8 cellular contexts compared by ENCODE assay signal in genomic region chr9:109440797-109441287, GRCh38. TPM values are rescaled to one million over a fixed set of nuclear protein-coding genes. Genes with fewer than 3 reads are reported as not detected.
DNase-seq lines count a peak whose midpoint lies in the region; ATAC-seq, FAIRE-seq and TF ChIP-seq lines count a peak whose summit lies in the region.

No MANE protein-coding gene starts in this region.

- H3K9me3 ChIP-seq in esophagus muscularis mucosa = no peaks in the 10 kb centered on the region

- peaks cover 0 to 4% (median 4%) of the 10 kb centered on the region in 4 donors for H3K4me1 ChIP-seq in esophagus muscularis mucosa

- TF ChIP-seq POLR2A in esophagus muscularis mucosa (IDR thresholded peaks at IDR 0.05; ENCODE audit: low read depth) = no peak

- WGBS in esophagus muscularis mucosa = 7% methylated on average over 4 of the region's 4 CpGs

- H3K4me3 Mint-ChIP-seq in naive B cell (no peak overlapping the region), type B pancreatic cell (no peak overlapping the region)

- H3K4me1 Mint-ChIP-seq in naive B cell (peaks cover 10 to 19% (median 19%) of the 10 kb centered on the region in 3 donors), type B pancreatic cell (ENCODE audit: unreplicated experiment) (peaks cover 13% of the 10 kb centered on the region)

- H3K27me3 Mint-ChIP-seq in naive B cell = peaks cover 4 to 43% (median 35%) of the 10 kb centered on the region in 3 donors
- no peaks in the 10 kb centered on the region for H3K27me3 Mint-ChIP-seq in type B pancreatic cell

- intact Hi-C loops in esophagus muscularis mucosa (cut with DNase I) = loop anchor here (5.0 kb wide), 1 partner anchor 81 kb away; no protein-coding TSS in a partner anchor

- no peak for DNase-seq in D721Med (ENCODE audit: insufficient read length, low spot score)
- peak; percentile 13 for DNase-seq in NCI-H510A (lab: John Stamatoyannopoulos, UW)
- DNase-seq in activated CD4-positive, alpha-beta T cell treated with anti-CD3 and anti-CD28 coated beads, Interleukin-2, amount 50 U/mL, for 24 hours (ENCODE audit: low read depth in 1 of 2, low spot score in 1 of 2) = peak; percentile 2 to 44
- no peak for DNase-seq in esophagus muscularis mucosa (ENCODE audit: extremely low spot score)
- DNase-seq in naive B cell = peak; percentile 19
- DNase-seq in type B pancreatic cell (ENCODE audit: extremely low spot score, unreplicated experiment) = no peak

- FAIRE-seq in D721Med (lab: Jason Lieb, UNC) = no peak

- H3K27me3 ChIP-seq in esophagus muscularis mucosa = no peaks in the 10 kb centered on the region

- no peak overlapping the region for H3K4me3 ChIP-seq in esophagus muscularis mucosa

- H3K9me3 Mint-ChIP-seq in naive B cell (peaks cover 0 to 12% (median 1%) of the 10 kb centered on the region in 7 donors), type B pancreatic cell (no peaks in the 10 kb centered on the region)

- H3K36me3 Mint-ChIP-seq in naive B cell (no peaks in the 10 kb centered on the region), type B pancreatic cell (no peaks in the 10 kb centered on the region)

- TF ChIP-seq CTCF in D721Med (IDR thresholded peaks at IDR 0.05; ENCODE audit: insufficient read depth, missing control alignments) = peak; percentile 74
- TF ChIP-seq CTCF in esophagus muscularis mucosa (IDR thresholded peaks at IDR 0.05) = peak; percentile 53 to 76 (median 58)
- peak; percentile 85 for TF ChIP-seq CTCF in type B pancreatic cell (conservative IDR thresholded peaks at IDR 0.05)

- no peak overlapping the region for H3K27ac Mint-ChIP-seq in naive B cell
- peak overlapping the region; percentile 76 for H3K27ac Mint-ChIP-seq in type B pancreatic cell

- ATAC-seq in GM19463 (IDR thresholded peaks at IDR 0.05; ENCODE audit: unreplicated experiment) (peak; percentile 91), HG03469 (IDR thresholded peaks at IDR 0.05; ENCODE audit: unreplicated experiment) (peak; percentile 93), naive B cell (ENCODE audit: low read depth in 2 of 2) (peak; percentile 72 to 78)

- TF ChIP-seq EP300 in esophagus muscularis mucosa (IDR thresholded peaks at IDR 0.05) = no peak

- no peaks in the 10 kb centered on the region for H3K36me3 ChIP-seq in esophagus muscularis mucosa

- H3K27ac ChIP-seq in esophagus muscularis mucosa (replicated peaks in 1 of 4) = no peak overlapping the region

RNA-seq across cellular contexts. Expression of gene PTPN3, which starts 57.3 kb away (rescaled TPM):
- total RNA-seq in esophagus muscularis mucosa (1 to 10 TPM in 3 of 4 donors, under 1 TPM in 1; 0.83 to 2.0 (median 1.3) TPM), type B pancreatic cell (ENCODE audit: low replicate concordance) (4.9 and 8.1 TPM in 2 replicates)
- not detected for polyA plus RNA-seq in naive B cell (ENCODE audit: low read depth in 6 of 6)

Comparison
In these comparisons a context has a peak if more than half of its experiments do, and no peak if none do; other contexts are left out.
1. DNase-seq: peak in NCI-H510A (single experiment), activated CD4-positive, alpha-beta T cell treated with anti-CD3 and anti-CD28 coated beads, Interleukin-2, amount 50 U/mL, for 24 hours (2 of 2) and naive B cell (single experiment); none in D721Med (single experiment), esophagus muscularis mucosa (single experiment) and type B pancreatic cell (single experiment).
2. Peak in every context shown above with its lines, with median percentiles within 50 percentile points of each other: CTCF ChIP-seq and ATAC-seq.